Comparison of ENCODE assay signal across 28 cellular contexts in the genomic region with DNA sequence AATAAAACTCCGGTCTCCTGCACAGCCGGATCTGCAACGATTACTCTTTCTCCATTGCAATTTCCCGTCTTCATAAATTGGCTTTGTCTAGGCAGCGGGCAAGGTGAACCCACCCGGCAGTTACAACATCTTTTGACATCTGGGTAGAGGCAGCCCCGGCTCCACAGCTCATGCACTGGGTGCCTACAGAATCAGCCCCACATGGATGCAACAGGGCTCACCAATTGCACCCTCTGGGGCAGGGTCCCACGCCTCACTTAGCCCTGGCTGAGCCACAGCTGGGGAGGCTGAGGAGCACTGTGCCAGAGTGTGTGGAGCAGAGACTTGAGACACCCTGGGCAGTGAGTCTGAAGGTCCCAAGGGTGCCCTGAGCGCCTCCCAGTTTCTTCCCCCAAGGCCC.
"Had no signal": no experiment of that assay in that cellular context is flagged by ENCODE, and none has a peak within 500 bp of the region (broad histone marks: within the 10 kb centered on the region; RNA-seq: fewer than 3 reads in every experiment).

No MANE protein-coding gene starts in this region.

- H3K4me3 Mint-ChIP-seq: stimulated activated effector memory CD8-positive, alpha-beta T cell treated with anti-CD3 and anti-CD28 coated beads, Interleukin-12 subunit alpha, Interleukin-12 subunit beta, amount 100 ng/mL, for 72 hours; stimulated activated memory B cell treated with anti-CD40 and anti-IgM and Interleukin-4, amounts not matched to agents 10 μg/mL and 1 μg/mL and 100 μg/mL, for 72 hours; stimulated activated naive B cell treated with anti-CD40 and anti-IgM and Interleukin-4, amounts not matched to agents 10 μg/mL and 1 μg/mL and 100 μg/mL, for 72 hours; stimulated activated naive CD8-positive, alpha-beta T cell treated with anti-CD3 and anti-CD28 coated beads, Interleukin-15, amount 100 ng/mL, for 72 hours; stimulated activated naive CD8-positive, alpha-beta T cell treated with anti-CD3 and anti-CD28 coated beads, Interleukin-15, Interleukin-2, amounts not matched to agents 100 ng/mL and 50 ng/mL, for 24 hours; type B pancreatic cell had no signal

- H3K27ac Mint-ChIP-seq: stimulated activated effector memory CD8-positive, alpha-beta T cell treated with anti-CD3 and anti-CD28 coated beads, Interleukin-12 subunit alpha, Interleukin-12 subunit beta, amount 100 ng/mL, for 72 hours; stimulated activated memory B cell treated with anti-CD40 and anti-IgM and Interleukin-4, amounts not matched to agents 10 μg/mL and 1 μg/mL and 100 μg/mL, for 72 hours; stimulated activated naive B cell treated with anti-CD40 and anti-IgM and Interleukin-4, amounts not matched to agents 10 μg/mL and 1 μg/mL and 100 μg/mL, for 72 hours; stimulated activated naive CD8-positive, alpha-beta T cell treated with anti-CD3 and anti-CD28 coated beads, Interleukin-15, amount 100 ng/mL, for 72 hours; stimulated activated naive CD8-positive, alpha-beta T cell treated with anti-CD3 and anti-CD28 coated beads, Interleukin-15, Interleukin-2, amounts not matched to agents 100 ng/mL and 50 ng/mL, for 24 hours; type B pancreatic cell had no signal

- H3K27ac ChIP-seq: stomach, suprapubic skin, testis, thoracic aorta, thyroid gland, tibial artery, tibial nerve, transverse colon, upper lobe of left lung, upper lobe of right lung, uterus, vagina had no signal

- H3K9me3 ChIP-seq: suprapubic skin, testis, thoracic aorta, thyroid gland, tibial artery, tibial nerve, transverse colon, upper lobe of left lung, upper lobe of right lung, uterus, vagina had no signal

- H3K27me3 Mint-ChIP-seq: stimulated activated memory B cell treated with anti-CD40 and anti-IgM and Interleukin-4, amounts not matched to agents 10 μg/mL and 1 μg/mL and 100 μg/mL, for 72 hours; type B pancreatic cell had no signal

- H3K9me3 Mint-ChIP-seq: stimulated activated effector memory CD8-positive, alpha-beta T cell treated with anti-CD3 and anti-CD28 coated beads, Interleukin-12 subunit alpha, Interleukin-12 subunit beta, amount 100 ng/mL, for 72 hours; stimulated activated naive CD8-positive, alpha-beta T cell treated with anti-CD3 and anti-CD28 coated beads, Interleukin-15, Interleukin-2, amounts not matched to agents 100 ng/mL and 50 ng/mL, for 24 hours had no signal

- H3K36me3 Mint-ChIP-seq: stimulated activated memory B cell treated with anti-CD40 and anti-IgM and Interleukin-4, amounts not matched to agents 10 μg/mL and 1 μg/mL and 100 μg/mL, for 72 hours; stimulated activated naive B cell treated with anti-CD40 and anti-IgM and Interleukin-4, amounts not matched to agents 10 μg/mL and 1 μg/mL and 100 μg/mL, for 72 hours; type B pancreatic cell had no signal

- H3K4me3 ChIP-seq: stomach, suprapubic skin, testis, thoracic aorta, thyroid gland, tibial artery, tibial nerve, transverse colon, upper lobe of left lung, upper lobe of right lung, uterus, vagina had no signal

- H3K4me1 ChIP-seq: suprapubic skin, thyroid gland, tibial artery, uterus had no signal

- H3K27me3 ChIP-seq: testis, thyroid gland, tibial artery, tibial nerve, transverse colon, upper lobe of left lung, upper lobe of right lung, uterus, vagina had no signal

- H3K36me3 ChIP-seq: stomach, suprapubic skin, thoracic aorta, thyroid gland, tibial artery, tibial nerve, transverse colon, upper lobe of left lung, upper lobe of right lung, uterus, vagina had no signal

- ATAC-seq: stimulated activated effector memory CD8-positive, alpha-beta T cell treated with anti-CD3 and anti-CD28 coated beads, Interleukin-12 subunit alpha, Interleukin-12 subunit beta, amount 100 ng/mL, for 72 hours; stimulated activated memory B cell treated with anti-CD40 and anti-IgM and Interleukin-4, amounts not matched to agents 10 μg/mL and 1 μg/mL and 100 μg/mL, for 72 hours; stimulated activated naive B cell treated with anti-CD40 and anti-IgM and Interleukin-4, amounts not matched to agents 10 μg/mL and 1 μg/mL and 100 μg/mL, for 72 hours; stimulated activated naive CD8-positive, alpha-beta T cell treated with anti-CD3 and anti-CD28 coated beads, Interleukin-15, amount 100 ng/mL, for 72 hours; stimulated activated naive CD8-positive, alpha-beta T cell treated with anti-CD3 and anti-CD28 coated beads, Interleukin-15, Interleukin-2, amounts not matched to agents 100 U/mL and 50 U/mL, for 24 hours; upper lobe of right lung had no signal

- DNase-seq: stimulated activated CD4-positive, alpha-beta T cell treated with anti-CD3 and anti-CD28 coated beads, Interleukin-2, amount 100 ng/mL, for 48 hours; stimulated activated CD4-positive, alpha-beta T cell treated with anti-CD3 and anti-CD28 coated beads, Interleukin-4, amount 100 ng/mL, for 1 hour; stimulated activated CD4-positive, alpha-beta T cell treated with anti-CD3 and anti-CD28 coated beads, Interleukin-4, amount 100 ng/mL, for 24 hours; stimulated activated CD4-positive, alpha-beta T cell treated with anti-CD3 and anti-CD28 coated beads, Interleukin-4, amount 100 ng/mL, for 4 hours; stimulated activated CD8-positive, alpha-beta memory T cell treated with anti-CD3 and anti-CD28 coated beads, Interleukin-4, amount 100 ng/mL, for 48 hours; stimulated activated naive B cell treated with anti-CD40 and anti-IgM and Interleukin-4, amounts not matched to agents 10 μg/mL and 1 μg/mL and 100 μg/mL, for 72 hours; stimulated activated naive CD4-positive, alpha-beta T cell; stimulated activated naive CD4-positive, alpha-beta T cell treated with Interleukin-2 at 50 U/mL for 16 hours; stimulated activated naive CD8-positive, alpha-beta T cell treated with anti-CD3 and anti-CD28 coated beads, Interleukin-15, amount 100 ng/mL, for 72 hours; stimulated activated naive CD8-positive, alpha-beta T cell treated with anti-CD3 and anti-CD28 coated beads, Interleukin-15, Interleukin-2, amounts not matched to agents 100 U/mL and 50 U/mL, for 24 hours; stomach; substantia nigra; testis; thyroid gland; tibial artery; transverse colon; trophoblast cell; upper lobe of left lung; upper lobe of right lung; uterus had no signal
